In genomic region chr15:25170781-25171110, GRCh38 we compare ENCODE assay signal across 20 cellular contexts.
"Had no signal": no experiment of that assay in that cellular context is flagged by ENCODE, and none has a peak within 500 bp of the region (broad histone marks: within the 10 kb centered on the region; RNA-seq: fewer than 3 reads in every experiment).

No MANE protein-coding gene starts in this region.

- DNase-seq: activated CD4-positive, alpha-beta T cell treated with anti-CD3 and anti-CD28 coated beads, Interleukin-2, amount 50 U/mL, for 4 hours; activated naive CD4-positive, alpha-beta T cell; cerebellar nuclear complex; cortex of kidney; immature natural killer cell; nephron progenitor cell; nucleus accumbens; stimulated activated CD4-positive, alpha-beta T cell treated with anti-CD3 and anti-CD28 coated beads, Interleukin-4, amount 100 ng/mL, for 1 hour had no signal

- H3K4me1 Mint-ChIP-seq: immature natural killer cell; mesothelial cell of epicardium; nephron progenitor cell; stimulated activated memory B cell treated with anti-CD40 and anti-IgM and Interleukin-4, amounts not matched to agents 10 μg/mL and 1 μg/mL and 100 μg/mL, for 72 hours had no signal

- H3K36me3 ChIP-seq: adrenal gland, breast epithelium, gastroesophageal sphincter, heart right ventricle, thoracic aorta had no signal

- H3K36me3 Mint-ChIP-seq: stimulated activated memory B cell treated with anti-CD40 and anti-IgM and Interleukin-4, amounts not matched to agents 10 μg/mL and 1 μg/mL and 100 μg/mL, for 72 hours had no signal

- ATAC-seq: gastroesophageal sphincter; stimulated activated memory B cell treated with anti-CD40 and anti-IgM and Interleukin-4, amounts not matched to agents 10 μg/mL and 1 μg/mL and 100 μg/mL, for 72 hours had no signal

- H3K27me3 Mint-ChIP-seq: progenitor cell of endocrine pancreas; stimulated activated memory B cell treated with anti-CD40 and anti-IgM and Interleukin-4, amounts not matched to agents 10 μg/mL and 1 μg/mL and 100 μg/mL, for 72 hours had no signal

- H3K27ac Mint-ChIP-seq: activated T-helper 1 cell treated with anti-CD3 and anti-CD28 coated beads, Interleukin-12 subunit alpha, Interleukin-12 subunit beta, Interleukin-2, Interleukin-4 antibody, amounts not matched to agents 30 ng/mL and 10 ng/mL and 1 ng/mL, durations not matched to agents 14 hours and 24 hours and 36 hours; immature natural killer cell; mesothelial cell of epicardium; nephron progenitor cell; progenitor cell of endocrine pancreas; stimulated activated memory B cell treated with anti-CD40 and anti-IgM and Interleukin-4, amounts not matched to agents 10 μg/mL and 1 μg/mL and 100 μg/mL, for 72 hours; T-helper 1 cell treated with Interleukin-12 subunit alpha and Interleukin-12 subunit beta and Interleukin-4 antibody, amounts not matched to agents 30 μg/mL and 1 μg/mL, for 36 hours had no signal

- H3K4me1 ChIP-seq: adrenal gland, breast epithelium, gastroesophageal sphincter, heart right ventricle had no signal

- H3K27ac ChIP-seq: adrenal gland, breast epithelium, gastroesophageal sphincter, heart right ventricle, skin epidermis, thoracic aorta had no signal

- H3K4me3 ChIP-seq: adrenal gland, breast epithelium, gastroesophageal sphincter, heart right ventricle, lung, skin epidermis, thoracic aorta had no signal

- H3K27me3 ChIP-seq: adrenal gland, breast epithelium, gastroesophageal sphincter, heart right ventricle had no signal

- H3K4me3 Mint-ChIP-seq: activated T-helper 1 cell treated with anti-CD3 and anti-CD28 coated beads, Interleukin-12 subunit alpha, Interleukin-12 subunit beta, Interleukin-2, Interleukin-4 antibody, amounts not matched to agents 30 ng/mL and 10 ng/mL and 1 ng/mL, durations not matched to agents 14 hours and 24 hours and 36 hours; immature natural killer cell; mesothelial cell of epicardium; nephron progenitor cell; stimulated activated memory B cell treated with anti-CD40 and anti-IgM and Interleukin-4, amounts not matched to agents 10 μg/mL and 1 μg/mL and 100 μg/mL, for 72 hours; T-helper 1 cell treated with Interleukin-12 subunit alpha and Interleukin-12 subunit beta and Interleukin-4 antibody, amounts not matched to agents 30 μg/mL and 1 μg/mL, for 36 hours had no signal
